1 cellular context compared by ENCODE assay signal in the genomic region with DNA sequence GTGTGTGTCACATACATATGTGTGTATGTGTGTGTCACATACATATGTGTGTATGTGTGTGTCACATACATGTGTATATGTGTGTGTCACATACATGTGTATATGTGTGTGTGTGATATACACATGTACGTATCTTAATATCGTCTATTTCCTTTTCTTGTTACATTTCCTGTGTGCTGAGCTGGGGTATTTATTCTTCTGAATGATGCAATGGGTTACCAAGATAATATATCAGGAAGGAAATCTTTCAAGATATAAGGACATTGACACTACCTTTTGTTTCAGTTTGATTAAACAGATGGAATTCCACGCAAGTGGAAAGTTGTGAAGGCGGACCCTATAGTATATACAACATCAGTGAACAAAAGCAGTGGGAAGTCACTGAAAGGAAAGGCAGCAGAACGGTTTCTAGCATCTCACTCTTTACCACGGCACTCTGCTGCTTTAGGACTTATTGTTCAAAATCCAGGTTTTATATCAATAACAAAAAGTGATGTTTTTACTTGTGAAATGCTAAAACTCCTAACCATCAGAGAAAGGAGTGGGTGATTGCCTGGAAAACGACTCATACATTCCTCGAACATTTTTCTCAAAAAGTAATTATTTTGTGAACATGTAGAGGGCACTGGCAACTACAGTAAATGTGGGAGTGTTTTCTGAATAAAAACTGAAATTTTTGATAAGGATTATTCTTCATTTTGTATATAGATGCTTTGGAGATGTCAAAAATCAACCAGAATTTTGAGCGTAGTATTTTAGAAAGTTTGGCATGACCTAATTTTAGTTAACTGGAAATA.
TF ChIP-seq lines count a peak whose summit lies in the region.

No MANE protein-coding gene starts in this region.

TF ChIP-seq in HepG2, 621 proteins besides CTCF, POLR2A, EP300 and RAD21:
- TF ChIP-seq, protein P1, sequence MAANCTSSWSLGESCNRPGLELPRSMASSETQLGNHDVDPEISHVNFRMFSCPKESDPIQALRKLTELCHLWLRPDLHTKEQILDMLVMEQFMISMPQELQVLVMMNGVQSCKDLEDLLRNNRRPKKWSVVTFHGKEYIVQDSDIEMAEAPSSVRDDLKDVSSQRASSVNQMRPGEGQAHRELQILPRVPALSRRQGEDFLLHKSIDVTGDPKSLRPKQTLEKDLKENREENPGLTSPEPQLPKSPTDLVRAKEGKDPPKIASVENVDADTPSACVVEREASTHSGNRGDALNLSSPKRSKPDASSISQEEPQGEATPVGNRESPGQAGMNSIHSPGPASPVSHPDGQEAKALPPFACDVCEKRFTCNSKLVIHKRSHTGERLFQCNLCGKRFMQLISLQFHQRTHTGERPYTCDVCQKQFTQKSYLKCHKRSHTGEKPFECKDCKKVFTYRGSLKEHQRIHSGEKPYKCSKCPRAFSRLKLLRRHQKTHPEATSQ (CRISPR knock-in tag; IDR thresholded peaks at IDR 0.05; ENCODE audit: borderline replicate concordance): no peak
- no peak for TF ChIP-seq RAD51 (IDR thresholded peaks at IDR 0.05; ENCODE audit: borderline replicate concordance)
- no peak for TF ChIP-seq ZKSCAN1 (IDR thresholded peaks at IDR 0.05; ENCODE audit: low read length)
- TF ChIP-seq ZNF564 (CRISPR knock-in tag; IDR thresholded peaks at IDR 0.05): no peak
- no peak for TF ChIP-seq FOXC1 (CRISPR knock-in tag; IDR thresholded peaks at IDR 0.05; ENCODE audit: borderline replicate concordance)
- no peak for TF ChIP-seq ZNF354B (CRISPR knock-in tag; IDR thresholded peaks at IDR 0.05)
- no peak for TF ChIP-seq NPAS2 (CRISPR knock-in tag; IDR thresholded peaks at IDR 0.05; ENCODE audit: borderline replicate concordance)
- TF ChIP-seq, protein P2, sequence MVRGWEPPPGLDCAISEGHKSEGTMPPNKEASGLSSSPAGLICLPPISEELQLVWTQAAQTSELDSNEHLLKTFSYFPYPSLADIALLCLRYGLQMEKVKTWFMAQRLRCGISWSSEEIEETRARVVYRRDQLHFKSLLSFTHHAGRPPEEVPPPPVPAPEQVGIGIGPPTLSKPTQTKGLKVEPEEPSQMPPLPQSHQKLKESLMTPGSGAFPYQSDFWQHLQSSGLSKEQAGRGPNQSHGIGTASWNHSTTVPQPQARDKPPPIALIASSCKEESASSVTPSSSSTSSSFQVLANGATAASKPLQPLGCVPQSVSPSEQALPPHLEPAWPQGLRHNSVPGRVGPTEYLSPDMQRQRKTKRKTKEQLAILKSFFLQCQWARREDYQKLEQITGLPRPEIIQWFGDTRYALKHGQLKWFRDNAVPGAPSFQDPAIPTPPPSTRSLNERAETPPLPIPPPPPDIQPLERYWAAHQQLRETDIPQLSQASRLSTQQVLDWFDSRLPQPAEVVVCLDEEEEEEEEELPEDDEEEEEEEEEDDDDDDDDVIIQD (CRISPR knock-in tag; IDR thresholded peaks at IDR 0.05; ENCODE audit: low read depth): no peak
- TF ChIP-seq, protein P3, sequence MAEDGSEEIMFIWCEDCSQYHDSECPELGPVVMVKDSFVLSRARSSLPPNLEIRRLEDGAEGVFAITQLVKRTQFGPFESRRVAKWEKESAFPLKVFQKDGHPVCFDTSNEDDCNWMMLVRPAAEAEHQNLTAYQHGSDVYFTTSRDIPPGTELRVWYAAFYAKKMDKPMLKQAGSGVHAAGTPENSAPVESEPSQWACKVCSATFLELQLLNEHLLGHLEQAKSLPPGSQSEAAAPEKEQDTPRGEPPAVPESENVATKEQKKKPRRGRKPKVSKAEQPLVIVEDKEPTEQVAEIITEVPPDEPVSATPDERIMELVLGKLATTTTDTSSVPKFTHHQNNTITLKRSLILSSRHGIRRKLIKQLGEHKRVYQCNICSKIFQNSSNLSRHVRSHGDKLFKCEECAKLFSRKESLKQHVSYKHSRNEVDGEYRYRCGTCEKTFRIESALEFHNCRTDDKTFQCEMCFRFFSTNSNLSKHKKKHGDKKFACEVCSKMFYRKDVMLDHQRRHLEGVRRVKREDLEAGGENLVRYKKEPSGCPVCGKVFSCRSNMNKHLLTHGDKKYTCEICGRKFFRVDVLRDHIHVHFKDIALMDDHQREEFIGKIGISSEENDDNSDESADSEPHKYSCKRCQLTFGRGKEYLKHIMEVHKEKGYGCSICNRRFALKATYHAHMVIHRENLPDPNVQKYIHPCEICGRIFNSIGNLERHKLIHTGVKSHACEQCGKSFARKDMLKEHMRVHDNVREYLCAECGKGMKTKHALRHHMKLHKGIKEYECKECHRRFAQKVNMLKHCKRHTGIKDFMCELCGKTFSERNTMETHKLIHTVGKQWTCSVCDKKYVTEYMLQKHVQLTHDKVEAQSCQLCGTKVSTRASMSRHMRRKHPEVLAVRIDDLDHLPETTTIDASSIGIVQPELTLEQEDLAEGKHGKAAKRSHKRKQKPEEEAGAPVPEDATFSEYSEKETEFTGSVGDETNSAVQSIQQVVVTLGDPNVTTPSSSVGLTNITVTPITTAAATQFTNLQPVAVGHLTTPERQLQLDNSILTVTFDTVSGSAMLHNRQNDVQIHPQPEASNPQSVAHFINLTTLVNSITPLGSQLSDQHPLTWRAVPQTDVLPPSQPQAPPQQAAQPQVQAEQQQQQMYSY (CRISPR knock-in tag; IDR thresholded peaks at IDR 0.05): no peak
- no peak for TF ChIP-seq ZNF747 (CRISPR knock-in tag; IDR thresholded peaks at IDR 0.05; ENCODE audit: borderline replicate concordance)
- TF ChIP-seq ZNF614 (CRISPR knock-in tag; IDR thresholded peaks at IDR 0.05; ENCODE audit: borderline replicate concordance): no peak
- TF ChIP-seq ZNF143 (CRISPR knock-in tag; IDR thresholded peaks at IDR 0.05): no peak
- TF ChIP-seq RXRA (CRISPR knock-in tag; IDR thresholded peaks at IDR 0.05): no peak
- TF ChIP-seq ZNF292 (CRISPR knock-in tag; IDR thresholded peaks at IDR 0.05; ENCODE audit: borderline replicate concordance, low read depth): no peak
- TF ChIP-seq ZNF709 (CRISPR knock-in tag; IDR thresholded peaks at IDR 0.05): no peak
- TF ChIP-seq, protein P4, sequence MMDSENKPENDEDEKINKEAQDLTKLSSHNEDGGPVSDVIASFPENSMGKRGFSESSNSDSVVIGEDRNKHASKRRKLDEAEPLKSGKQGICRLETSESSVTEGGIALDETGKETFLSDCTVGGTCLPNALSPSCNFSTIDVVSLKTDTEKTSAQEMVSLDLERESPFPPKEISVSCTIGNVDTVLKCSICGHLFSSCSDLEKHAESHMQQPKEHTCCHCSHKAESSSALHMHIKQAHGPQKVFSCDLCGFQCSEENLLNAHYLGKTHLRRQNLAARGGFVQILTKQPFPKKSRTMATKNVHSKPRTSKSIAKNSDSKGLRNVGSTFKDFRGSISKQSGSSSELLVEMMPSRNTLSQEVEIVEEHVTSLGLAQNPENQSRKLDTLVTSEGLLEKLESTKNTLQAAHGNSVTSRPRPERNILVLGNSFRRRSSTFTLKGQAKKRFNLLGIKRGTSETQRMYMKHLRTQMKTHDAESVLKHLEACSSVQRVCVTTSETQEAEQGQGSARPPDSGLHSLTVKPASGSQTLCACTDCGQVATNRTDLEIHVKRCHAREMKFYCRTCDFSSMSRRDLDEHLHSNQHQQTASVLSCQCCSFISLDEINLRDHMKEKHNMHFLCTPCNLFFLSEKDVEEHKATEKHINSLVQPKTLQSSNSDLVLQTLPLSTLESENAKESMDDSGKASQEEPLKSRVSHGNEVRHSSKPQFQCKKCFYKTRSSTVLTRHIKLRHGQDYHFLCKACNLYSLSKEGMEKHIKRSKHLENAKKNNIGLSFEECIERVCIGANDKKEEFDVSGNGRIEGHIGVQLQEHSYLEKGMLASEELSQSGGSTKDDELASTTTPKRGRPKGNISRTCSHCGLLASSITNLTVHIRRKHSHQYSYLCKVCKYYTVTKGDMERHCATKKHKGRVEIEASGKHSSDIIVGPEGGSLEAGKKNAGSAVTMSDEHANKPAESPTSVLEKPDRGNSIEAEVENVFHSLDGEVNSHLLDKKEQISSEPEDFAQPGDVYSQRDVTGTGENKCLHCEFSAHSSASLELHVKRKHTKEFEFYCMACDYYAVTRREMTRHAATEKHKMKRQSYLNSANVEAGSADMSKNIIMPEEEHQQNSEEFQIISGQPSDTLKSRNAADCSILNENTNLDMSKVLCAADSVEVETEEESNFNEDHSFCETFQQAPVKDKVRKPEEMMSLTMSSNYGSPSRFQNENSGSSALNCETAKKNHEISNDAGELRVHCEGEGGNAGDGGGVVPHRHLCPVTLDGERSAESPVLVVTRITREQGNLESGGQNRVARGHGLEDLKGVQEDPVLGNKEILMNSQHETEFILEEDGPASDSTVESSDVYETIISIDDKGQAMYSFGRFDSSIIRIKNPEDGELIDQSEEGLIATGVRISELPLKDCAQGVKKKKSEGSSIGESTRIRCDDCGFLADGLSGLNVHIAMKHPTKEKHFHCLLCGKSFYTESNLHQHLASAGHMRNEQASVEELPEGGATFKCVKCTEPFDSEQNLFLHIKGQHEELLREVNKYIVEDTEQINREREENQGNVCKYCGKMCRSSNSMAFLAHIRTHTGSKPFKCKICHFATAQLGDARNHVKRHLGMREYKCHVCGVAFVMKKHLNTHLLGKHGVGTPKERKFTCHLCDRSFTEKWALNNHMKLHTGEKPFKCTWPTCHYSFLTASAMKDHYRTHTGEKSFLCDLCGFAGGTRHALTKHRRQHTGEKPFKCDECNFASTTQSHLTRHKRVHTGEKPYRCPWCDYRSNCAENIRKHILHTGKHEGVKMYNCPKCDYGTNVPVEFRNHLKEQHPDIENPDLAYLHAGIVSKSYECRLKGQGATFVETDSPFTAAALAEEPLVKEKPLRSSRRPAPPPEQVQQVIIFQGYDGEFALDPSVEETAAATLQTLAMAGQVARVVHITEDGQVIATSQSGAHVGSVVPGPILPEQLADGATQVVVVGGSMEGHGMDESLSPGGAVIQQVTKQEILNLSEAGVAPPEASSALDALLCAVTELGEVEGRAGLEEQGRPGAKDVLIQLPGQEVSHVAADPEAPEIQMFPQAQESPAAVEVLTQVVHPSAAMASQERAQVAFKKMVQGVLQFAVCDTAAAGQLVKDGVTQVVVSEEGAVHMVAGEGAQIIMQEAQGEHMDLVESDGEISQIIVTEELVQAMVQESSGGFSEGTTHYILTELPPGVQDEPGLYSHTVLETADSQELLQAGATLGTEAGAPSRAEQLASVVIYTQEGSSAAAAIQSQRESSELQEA (CRISPR knock-in tag; IDR thresholded peaks at IDR 0.05; ENCODE audit: not compliant biosample characterization): no peak
